ENCODE assay signal across 8 cellular contexts in genomic region chr1:3453203-3453761, GRCh38. TPM values are rescaled to one million over a fixed set of nuclear protein-coding genes. Genes with fewer than 3 reads are reported as not detected.
A peak's percentile ranks its signal among the peaks of the same experiment; 100 is the strongest.
DNase-seq lines count a peak whose midpoint lies in the region; ATAC-seq and TF ChIP-seq lines count a peak whose summit lies in the region.

No MANE protein-coding gene starts in this region.

- H3K4me3 Mint-ChIP-seq in WTC11 = peak overlapping the region; percentile 49

- H3K4me1 Mint-ChIP-seq in WTC11 = peaks cover 9% of the 10 kb centered on the region

- POLR2A ChIA-PET in WTC11 (lab: Charles Lee) = interaction anchor here (1.2 to 1.7 kb wide), 2 partner anchors 18 to 29 kb away, joined by 3 to 11 read pairs; no protein-coding TSS in a partner anchor

- H3K27ac Mint-ChIP-seq in WTC11 = peak overlapping the region; percentile 70; the same call in 1 of the 2 replicates

- CTCF ChIA-PET in WTC11 (lab: Charles Lee) = interaction anchor here (0.5 to 3.8 kb wide), 71 partner anchors 9 to 1379 kb away, joined by 3 to 165 read pairs (median 5); partner anchors contain the start of genes MEGF6 and PANK4

- peak; percentile 32 for DNase-seq in NCI-H1694 (lab: John Stamatoyannopoulos, UW)
- DNase-seq in NCI-H1694 treated with DMSO at 0.1 percent for 48 hours (lab: John Stamatoyannopoulos, UW) = no peak
- DNase-seq in NAMALWA (ENCODE audit: low spot score) = peak; percentile 79
- peak; percentile 92 for DNase-seq in WTC11 (ENCODE audit: low spot score)
- DNase-seq in T47D (ENCODE audit: low read depth in 1 of 2, low spot score in 1 of 2) = peak; percentile 74 to 79
- peak; percentile 79 for DNase-seq in inferior parietal cortex (ENCODE audit: extremely low spot score)
- DNase-seq in stimulated activated CD4-positive, alpha-beta T cell treated with anti-CD3 and anti-CD28 coated beads, Interleukin-15, amount 100 ng/mL, for 48 hours (ENCODE audit: low read depth in 2 of 2) = peak; percentile 38 to 64

- in situ Hi-C loops in T47D (cut with HindIII; ENCODE audit: low pct_unique_long_range_greater_than_20kb, low sequenced_read_pairs) = no loop called here

- H3K9me3 Mint-ChIP-seq in WTC11 = no peaks in the 10 kb centered on the region

- no peaks in the 10 kb centered on the region; the same call in 1 of the 2 replicates for H3K27me3 Mint-ChIP-seq in WTC11 (ENCODE audit: low read depth)

- no peaks in the 10 kb centered on the region for H3K36me3 Mint-ChIP-seq in WTC11

- ATAC-seq in WTC11 (peak; percentile 63), GM19452 (IDR thresholded peaks at IDR 0.05; ENCODE audit: unreplicated experiment) (no peak)

- peak; percentile 78 for TF ChIP-seq CTCF in WTC11 (IDR thresholded peaks at IDR 0.05)

TF ChIP-seq in WTC11, 78 proteins besides CTCF, POLR2A, EP300 and RAD21:
- TF ChIP-seq HMGXB4 (CRISPR knock-in tag; IDR thresholded peaks at IDR 0.05) (peak; percentile 82), ZNF416 (CRISPR knock-in tag; IDR thresholded peaks at IDR 0.05) (no peak), ZNF512 (CRISPR knock-in tag; IDR thresholded peaks at IDR 0.05; ENCODE audit: borderline replicate concordance) (no peak), TEAD4 (CRISPR knock-in tag; IDR thresholded peaks at IDR 0.05) (no peak), NR1H2 (CRISPR knock-in tag; IDR thresholded peaks at IDR 0.05) (no peak), PRDM15 (CRISPR knock-in tag; IDR thresholded peaks at IDR 0.05) (no peak), PREB (CRISPR knock-in tag; IDR thresholded peaks at IDR 0.05; ENCODE audit: borderline replicate concordance) (no peak), E2F5 (CRISPR knock-in tag; IDR thresholded peaks at IDR 0.05) (no peak), MXD4 (CRISPR knock-in tag; IDR thresholded peaks at IDR 0.05; ENCODE audit: borderline replicate concordance) (no peak), STAT6 (CRISPR knock-in tag; conservative IDR thresholded peaks at IDR 0.05; ENCODE audit: low read depth) (no peak), ELF4 (CRISPR knock-in tag; IDR thresholded peaks at IDR 0.05; ENCODE audit: low read depth) (no peak), ETV6 (CRISPR knock-in tag; IDR thresholded peaks at IDR 0.05) (peak; percentile 32; the same call in 1 of the 2 replicates), E2F4 (CRISPR knock-in tag; IDR thresholded peaks at IDR 0.05; ENCODE audit: borderline replicate concordance, low read depth) (no peak)

RNA-seq across cellular contexts. Expression of gene ARHGEF16, which starts 1.2 kb away (rescaled TPM):
- total RNA-seq in WTC11 (2021) = 15.5 to 17.2 TPM (median 16.1 TPM) in 3 replicates
